Comparison of ENCODE assay signal across 18 cellular contexts in the genomic region with DNA sequence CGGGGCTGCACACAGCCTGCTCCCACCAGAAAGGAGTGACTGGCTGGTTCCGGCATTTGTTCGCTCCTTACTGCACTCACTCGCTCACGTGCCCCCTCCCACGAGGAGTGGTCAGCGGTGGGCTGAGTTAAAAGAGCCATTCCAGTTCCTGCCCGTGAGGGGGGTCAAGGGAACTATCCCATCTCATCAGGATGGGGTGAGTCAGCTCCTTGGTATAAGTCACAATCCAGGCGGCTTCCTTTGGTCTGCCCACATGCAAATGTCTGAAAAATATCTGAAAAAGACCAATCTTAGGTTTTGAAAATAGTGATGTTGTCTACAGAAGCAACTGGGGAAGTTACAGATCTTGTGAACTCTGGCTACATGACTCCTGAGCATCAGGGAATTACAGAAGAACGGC. TPM values are rescaled to one million over a fixed set of nuclear protein-coding genes. Genes with fewer than 3 reads are reported as not detected.
DNase-seq lines count a peak whose midpoint lies in the region; ATAC-seq and TF ChIP-seq lines count a peak whose summit lies in the region.
"Had no signal": no experiment of that assay in that cellular context is flagged by ENCODE, and none has a peak within 500 bp of the region (broad histone marks: within the 10 kb centered on the region; RNA-seq: fewer than 3 reads in every experiment).

No MANE protein-coding gene starts in this region.

- H3K9ac ChIP-seq in neural progenitor cell: no peak overlapping the region
- H3K9ac ChIP-seq: BLaER1 had no signal

- ATAC-seq in psoas muscle (no peak), GM19455 (IDR thresholded peaks at IDR 0.05; ENCODE audit: unreplicated experiment) (no peak)

- H3K79me2 ChIP-seq in neural progenitor cell (ENCODE audit: low read depth): no peaks in the 10 kb centered on the region

- H3F3A ChIP-seq in neural progenitor cell (ENCODE audit: low read depth): no peaks in the 10 kb centered on the region

- no peaks in the 10 kb centered on the region for H3K36me3 Mint-ChIP-seq in neural progenitor cell

- peaks cover 14% of the 10 kb centered on the region for H3K9me3 Mint-ChIP-seq in neural progenitor cell

- H3K27ac Mint-ChIP-seq in neural progenitor cell: peak overlapping the region; percentile 16

- no peak overlapping the region for H3K4me2 ChIP-seq in neural progenitor cell
- H3K4me2 ChIP-seq: BLaER1, PC-9 had no signal

- peak; percentile 42 for DNase-seq in Daoy (ENCODE audit: low read depth)
- DNase-seq in M059J (ENCODE audit: low read depth): peak; percentile 25
- peak; percentile 66 for DNase-seq in dermis blood vessel endothelial cell
- no peak for DNase-seq in neural progenitor cell (ENCODE audit: low spot score)
- DNase-seq in NCI-H446 (lab: John Stamatoyannopoulos, UW): no peak
- no peak for DNase-seq in psoas muscle
- no peak for DNase-seq in NCI-H187 (lab: John Stamatoyannopoulos, UW)
- DNase-seq: DMS79 treated with DMSO at 0.1 percent for 48 hours, H7, MM.1S, NCI-H1105, NCI-H1694 treated with DMSO at 0.1 percent for 48 hours, NCI-H446 treated with DMSO at 0.1 percent for 48 hours, NCI-H748 treated with DMSO at 0.1 percent for 48 hours, PC-9, SJCRH30 had no signal

- H3K4me3 ChIP-seq in neural progenitor cell (no peak overlapping the region), psoas muscle (no peak overlapping the region)
- H3K4me3 ChIP-seq: BLaER1, PC-9, SJCRH30 had no signal

- no peak overlapping the region for H2AFZ ChIP-seq in neural progenitor cell (replicated peaks)
- H2AFZ ChIP-seq: PC-9 had no signal

- H3K36me3 ChIP-seq in neural progenitor cell: no peaks in the 10 kb centered on the region
- H3K36me3 ChIP-seq in psoas muscle (ENCODE audit: insufficient read depth in 1 of 2, low read depth in 1 of 2): no peaks in the 10 kb centered on the region
- H3K36me3 ChIP-seq: SJCRH30 had no signal

- WGBS in psoas muscle, 3 donors: 65 to 75% (median 72%) methylated on average over 10 of the region's 10 CpGs

- no peaks in the 10 kb centered on the region for H4K20me1 ChIP-seq in neural progenitor cell (ENCODE audit: low read depth)
- H4K20me1 ChIP-seq: BLaER1 had no signal

- H3K4me1 ChIP-seq in neural progenitor cell: no peaks in the 10 kb centered on the region
- no peaks in the 10 kb centered on the region for H3K4me1 ChIP-seq in psoas muscle
- H3K4me1 ChIP-seq: SJCRH30 had no signal

- H3K4me3 Mint-ChIP-seq in neural progenitor cell: no peak overlapping the region

- intact Hi-C loops in psoas muscle (cut with DNase I): no loop called here

- H3K27ac ChIP-seq in neural progenitor cell (no peak overlapping the region), psoas muscle (no peak overlapping the region)
- H3K27ac ChIP-seq: BLaER1, PC-9, SJCRH30 had no signal

- peaks cover 6% of the 10 kb centered on the region for H3K27me3 Mint-ChIP-seq in neural progenitor cell (ENCODE audit: insufficient read depth, low read depth)

- TF ChIP-seq CTCF in neural progenitor cell (IDR thresholded peaks at IDR 0.05) (no peak), psoas muscle (IDR thresholded peaks at IDR 0.05) (no peak)

- H3K27me3 ChIP-seq in neural progenitor cell (peaks cover 15% of the 10 kb centered on the region), psoas muscle (ENCODE audit: insufficient read depth in 3 of 3, low read length in 2 of 3) (no peaks in the 10 kb centered on the region)
- H3K27me3 ChIP-seq: BLaER1, SJCRH30 had no signal

- H3K9me3 ChIP-seq in neural progenitor cell (ENCODE audit: low read depth) (no peaks in the 10 kb centered on the region), psoas muscle (no peaks in the 10 kb centered on the region)
- H3K9me3 ChIP-seq: SJCRH30 had no signal

- peaks cover 3% of the 10 kb centered on the region for H3K4me1 Mint-ChIP-seq in neural progenitor cell

RNA-seq across cellular contexts. Expression of gene TNFSF12, which starts 10.0 kb away (rescaled TPM):
- 1.6 and 6.4 TPM in 2 replicates for total RNA-seq in Daoy (2014; rRNA removed; shearing (Covaris generic))
- total RNA-seq in M059J (2014; rRNA removed; shearing (Covaris generic)): 13.3 and 20.3 TPM in 2 replicates
- 9.2 and 26.1 TPM in 2 replicates for total RNA-seq in dermis blood vessel endothelial cell
- total RNA-seq in neural progenitor cell (ENCODE audit: low replicate concordance): 0.75 and 2.4 TPM in 2 replicates
- total RNA-seq in psoas muscle: 10 to 100 TPM; 14.3 to 23.4 (median 15.6) TPM
- polyA plus RNA-seq in psoas muscle: 10 to 100 TPM; 10.2 to 18.9 (median 13.8) TPM
- total RNA-seq: SJCRH30 had no signal

RNA-seq across cellular contexts. Expression of gene TNFSF13, which starts 19.7 kb away (rescaled TPM):
- 1.9 TPM in 1 of 2 replicates, not detected in the other for total RNA-seq in Daoy (2014; rRNA removed; shearing (Covaris generic))
- total RNA-seq in M059J (2014; rRNA removed; shearing (Covaris generic)): 3.2 and 4.2 TPM in 2 replicates
- total RNA-seq in dermis blood vessel endothelial cell (0.88 and 1.2 TPM in 2 replicates), neural progenitor cell (ENCODE audit: low replicate concordance) (0.37 TPM in 1 of 2 replicates, not detected in the other), psoas muscle (1 to 10 TPM; 4.0 to 5.4 (median 4.5) TPM)
- polyA plus RNA-seq in psoas muscle: 1 to 10 TPM; 2.8 to 4.3 (median 3.1) TPM

RNA-seq across cellular contexts. Expression of gene SENP3, which starts 22.8 kb away (rescaled TPM):
- 92.2 and 104 TPM in 2 replicates for total RNA-seq in Daoy (2014; rRNA removed; shearing (Covaris generic))
- 75.1 and 88.2 TPM in 2 replicates for total RNA-seq in M059J (2014; rRNA removed; shearing (Covaris generic))
- 79.8 and 89.3 TPM in 2 replicates for total RNA-seq in dermis blood vessel endothelial cell
- total RNA-seq in neural progenitor cell (ENCODE audit: low replicate concordance): 87.9 and 91.6 TPM in 2 replicates
- 10 to 100 TPM; 24.0 to 40.7 (median 38.3) TPM for total RNA-seq in psoas muscle
- 10 to 100 TPM; 44.1 to 90.5 (median 76.1) TPM for polyA plus RNA-seq in psoas muscle

RNA-seq across cellular contexts. Expression of gene CD68, which starts 40.5 kb away (rescaled TPM):
- total RNA-seq in Daoy (2014; rRNA removed; shearing (Covaris generic)): 13.8 and 15.0 TPM in 2 replicates
- 120 and 147 TPM in 2 replicates for total RNA-seq in M059J (2014; rRNA removed; shearing (Covaris generic))
- total RNA-seq in dermis blood vessel endothelial cell: 0.17 and 2.1 TPM in 2 replicates
- 0.95 TPM in 1 of 2 replicates, not detected in the other for total RNA-seq in neural progenitor cell (ENCODE audit: low replicate concordance)
- total RNA-seq in psoas muscle: 10 to 100 TPM; 15.8 to 38.4 (median 26.4) TPM
- 100 to 1,000 TPM in 1 of 3 donors, 10 to 100 TPM in 2; 16.5 to 298 (median 21.8) TPM for polyA plus RNA-seq in psoas muscle

RNA-seq across cellular contexts. Expression of gene MPDU1, which starts 44.8 kb away (rescaled TPM):
- 183 and 266 TPM in 2 replicates for total RNA-seq in Daoy (2014; rRNA removed; shearing (Covaris generic))
- total RNA-seq in M059J (2014; rRNA removed; shearing (Covaris generic)): 216 and 398 TPM in 2 replicates
- total RNA-seq in dermis blood vessel endothelial cell (113 and 133 TPM in 2 replicates), neural progenitor cell (ENCODE audit: low replicate concordance) (167 and 177 TPM in 2 replicates), psoas muscle (10 to 100 TPM; 19.3 to 40.6 (median 34.1) TPM)
- polyA plus RNA-seq in psoas muscle: 100 to 1,000 TPM in 1 of 3 donors, 10 to 100 TPM in 2; 53.6 to 147 (median 77.8) TPM

Comparison
In these comparisons a context has a peak if more than half of its experiments do, and no peak if none do; other contexts are left out.
1. DNase-seq: peak in Daoy (single experiment), M059J (single experiment) and dermis blood vessel endothelial cell (single experiment); none in neural progenitor cell (single experiment), NCI-H446 (0 of 2), psoas muscle (0 of 2) and NCI-H187 (0 of 2).